ENCODE assay signal across 10 cellular contexts in genomic region chr20:63829598-63829942, GRCh38. TPM values are rescaled to one million over a fixed set of nuclear protein-coding genes. Genes with fewer than 3 reads are reported as not detected.
DNase-seq lines count a peak whose midpoint lies in the region; ATAC-seq, FAIRE-seq and TF ChIP-seq lines count a peak whose summit lies in the region.
"Had no signal": no experiment of that assay in that cellular context is flagged by ENCODE, and none has a peak within 500 bp of the region (broad histone marks: within the 10 kb centered on the region; RNA-seq: fewer than 3 reads in every experiment).

No MANE protein-coding gene starts in this region.

- H3K4me1 ChIP-seq in right cardiac atrium (ENCODE audit: control insufficient read depth, insufficient read depth, low read length): peaks cover 8% of the 10 kb centered on the region
- peaks cover 0 to 29% (median 20%) of the 10 kb centered on the region in 4 donors for H3K4me1 ChIP-seq in sigmoid colon
- H3K4me1 ChIP-seq in small intestine (ENCODE audit: control insufficient read depth in 2 of 2, insufficient read depth in 1 of 2, low read depth in 1 of 2, low read length in 1 of 2): no peaks in the 10 kb centered on the region

- H3K27ac ChIP-seq in right cardiac atrium (ENCODE audit: low read length): no peak overlapping the region
- peak overlapping the region in 3 of 4 donors; percentile 43 to 73 (median 69) for H3K27ac ChIP-seq in sigmoid colon
- peak overlapping the region in 1 of 2 donors; percentile 62 for H3K27ac ChIP-seq in small intestine (ENCODE audit: low read depth in 1 of 2, low read length in 1 of 2)

- ATAC-seq in right cardiac atrium (no peak), HG03095 (IDR thresholded peaks at IDR 0.05; ENCODE audit: unreplicated experiment) (no peak)

- TF ChIP-seq EP300 in sigmoid colon (IDR thresholded peaks at IDR 0.05): no peak

- H3K36me3 ChIP-seq in H7 (replicated peaks; ENCODE audit: control insufficient read depth, insufficient read depth, low read length): no peaks in the 10 kb centered on the region
- H3K36me3 ChIP-seq in sigmoid colon: no peaks in the 10 kb centered on the region
- no peaks in the 10 kb centered on the region for H3K36me3 ChIP-seq in small intestine (ENCODE audit: control insufficient read depth in 2 of 2, insufficient read depth in 2 of 2, low read length in 2 of 2)

- H3K9me3 ChIP-seq in right cardiac atrium (ENCODE audit: control insufficient read depth, low read length): no peaks in the 10 kb centered on the region
- H3K9me3 ChIP-seq in sigmoid colon: no peaks in the 10 kb centered on the region
- H3K9me3 ChIP-seq in small intestine (ENCODE audit: control insufficient read depth, low read depth): no peaks in the 10 kb centered on the region

- peak overlapping the region; percentile 54 for H3K4me3 ChIP-seq in H7 (ENCODE audit: insufficient read depth, low read depth, low read length)
- H3K4me3 ChIP-seq in WI38 (ENCODE audit: low read depth, low read length): peak overlapping the region; percentile 63
- H3K4me3 ChIP-seq in right cardiac atrium (ENCODE audit: low read length): peak overlapping the region; percentile 94
- peak overlapping the region; percentile 32 to 66 (median 56) for H3K4me3 ChIP-seq in sigmoid colon
- H3K4me3 ChIP-seq in small intestine (ENCODE audit: low read depth in 1 of 2, low read length in 2 of 2): peak overlapping the region in 1 of 2 donors; percentile 70

- no peak for TF ChIP-seq CTCF in WI38 (IDR thresholded peaks at IDR 0.05; ENCODE audit: low read depth, low read length)
- no peak for TF ChIP-seq CTCF in sigmoid colon (IDR thresholded peaks at IDR 0.05)

- WGBS in right cardiac atrium: 14% methylated on average over 10 of the region's 10 CpGs
- WGBS in sigmoid colon, 2 donors: 14 to 16% methylated on average over 10 of the region's 10 CpGs
- WGBS in small intestine, 3 donors: 10 to 12% (median 10%) methylated on average over 10 of the region's 10 CpGs

- no peak for TF ChIP-seq POLR2A in sigmoid colon (IDR thresholded peaks at IDR 0.05)

- H3K27me3 ChIP-seq in H7 (ENCODE audit: control insufficient read depth, insufficient read depth, low read length) (peaks cover 23% of the 10 kb centered on the region), right cardiac atrium (ENCODE audit: control insufficient read depth, insufficient read depth) (no peaks in the 10 kb centered on the region), sigmoid colon (peaks cover 20 to 62% (median 49%) of the 10 kb centered on the region in 3 donors), small intestine (ENCODE audit: control insufficient read depth in 2 of 2, insufficient read depth in 2 of 2, low read length in 2 of 2) (peaks cover 0 to 7% of the 10 kb centered on the region in 2 donors)

- DNase-seq in H7: no peak
- DNase-seq in right cardiac atrium: no peak
- DNase-seq in sigmoid colon: no peak
- no peak for DNase-seq in HPDE6-E6E7 (ENCODE audit: extremely low spot score)
- DNase-seq in small intestine: no peak
- no peak for DNase-seq in DMS 273 (lab: John Stamatoyannopoulos, UW; ENCODE audit: unreplicated experiment)
- DNase-seq: NCI-H1930, occipital lobe had no signal

- FAIRE-seq in small intestine (lab: Jason Lieb, UNC): no peak

- intact Hi-C loops in right cardiac atrium (cut with DNase I): loop anchor here in 1 of 4 donors (5.0 kb wide), 1 partner anchor 37 kb away; no protein-coding TSS in a partner anchor
- intact Hi-C loops in sigmoid colon (cut with DNase I): loop anchor here (5.0 kb wide), 1 partner anchor 33 kb away; the partner anchor contains the start of gene ABHD16B

RNA-seq across cellular contexts. Expression of gene ZBTB46, which starts 1.5 kb away (rescaled TPM):
- total RNA-seq in H7 (2014; rRNA removed; shearing (Covaris generic)): 13.5 and 20.0 TPM in 2 replicates
- total RNA-seq in right cardiac atrium (10 to 100 TPM; 14.4 to 18.1 (median 16.3) TPM), sigmoid colon (1 to 10 TPM; 3.4 to 5.3 (median 4.3) TPM)
- polyA plus RNA-seq in right cardiac atrium (6.7 TPM), sigmoid colon (1 to 10 TPM in 1 of 3 donors, under 1 TPM in 2; 0.23 to 3.6 (median 0.60) TPM), small intestine (1 to 10 TPM in 2 of 3 donors, not detected in 1; 1.1 to 3.1 TPM)

RNA-seq across cellular contexts. Expression of gene ABHD16B, which starts 31.7 kb away (rescaled TPM):
- not detected in 2 replicates for total RNA-seq in H7 (2014; rRNA removed; shearing (Covaris generic))
- total RNA-seq in right cardiac atrium (not detected), sigmoid colon (not detected)
- polyA plus RNA-seq in right cardiac atrium (0.54 TPM), sigmoid colon (under 1 TPM in 1 of 3 donors, not detected in 2; 0.44 TPM), small intestine (under 1 TPM in 2 of 3 donors, not detected in 1; 0.34 to 0.67 TPM)
- total RNA-seq: occipital lobe had no signal

RNA-seq across cellular contexts. Expression of gene TPD52L2, which starts 35.5 kb away (rescaled TPM):
- total RNA-seq in H7 (2014; rRNA removed; shearing (Covaris generic)): 76.0 and 79.3 TPM in 2 replicates
- 10 to 100 TPM; 62.1 to 73.5 (median 63.6) TPM for total RNA-seq in right cardiac atrium
- polyA plus RNA-seq in right cardiac atrium: 52.3 TPM
- total RNA-seq in sigmoid colon: 100 to 1,000 TPM in 3 of 4 donors, 10 to 100 TPM in 1; 84.7 to 109 (median 104) TPM
- 10 to 100 TPM; 71.7 to 84.2 (median 74.5) TPM for polyA plus RNA-seq in sigmoid colon
- 10 to 100 TPM; 67.2 to 87.7 (median 72.7) TPM for polyA plus RNA-seq in small intestine
